In the genomic region with DNA sequence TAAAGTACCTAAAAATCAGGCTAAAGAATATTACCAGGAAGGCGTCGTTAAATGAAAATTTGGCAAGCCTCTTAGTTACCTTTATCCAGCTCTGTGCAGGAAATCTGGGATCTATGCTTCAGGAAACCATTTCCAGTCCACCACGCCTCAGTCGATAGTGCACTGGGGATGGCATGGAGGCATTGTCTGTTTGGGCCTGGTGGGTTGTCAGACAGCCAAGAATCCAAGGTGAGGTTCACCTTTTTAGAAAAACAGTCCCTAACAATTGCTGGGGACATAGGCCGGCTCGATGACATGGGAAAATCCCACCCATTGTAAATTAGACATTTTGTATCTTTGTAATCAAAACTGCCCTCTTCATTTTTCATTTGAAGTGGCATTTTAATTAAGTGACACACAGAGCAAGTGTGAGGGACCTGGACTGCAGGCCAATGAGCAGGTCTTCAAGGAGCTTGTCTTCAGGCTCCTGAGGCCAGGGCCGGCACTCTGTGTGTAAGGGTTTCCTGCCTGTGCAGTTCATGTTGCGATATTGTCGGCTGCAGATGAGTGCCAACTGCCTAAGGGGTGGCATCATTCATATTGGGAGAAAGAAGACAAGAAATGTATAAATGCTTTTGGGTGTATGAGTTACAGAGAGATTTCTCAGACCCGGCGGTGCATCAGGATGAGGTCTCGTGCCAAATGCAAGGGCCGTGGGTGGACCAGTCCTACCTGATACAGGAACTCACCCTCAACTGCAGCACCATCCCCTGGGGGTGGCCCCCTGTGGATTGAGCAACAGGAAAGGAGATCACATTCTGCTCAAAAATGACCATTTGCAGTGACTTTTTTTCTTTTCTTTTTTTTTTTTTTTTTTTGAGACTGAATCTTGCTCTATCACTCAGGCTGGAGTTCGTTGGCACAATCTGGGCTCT, we compare ENCODE assay signal across 23 cellular contexts.
A peak's percentile ranks its signal among the peaks of the same experiment; 100 is the strongest.
DNase-seq lines count a peak whose midpoint lies in the region; ATAC-seq and TF ChIP-seq lines count a peak whose summit lies in the region.
"Had no signal": no experiment of that assay in that cellular context is flagged by ENCODE, and none has a peak within 500 bp of the region (broad histone marks: within the 10 kb centered on the region; RNA-seq: fewer than 3 reads in every experiment).

No MANE protein-coding gene starts in this region.

- TF ChIP-seq POLR2A in upper lobe of left lung (IDR thresholded peaks at IDR 0.05), result no peak

- no peak overlapping the region for H3K18ac ChIP-seq in mesenchymal stem cell (ENCODE audit: low read depth in 1 of 2, low read length in 2 of 2)

- no peak overlapping the region for H3K4ac ChIP-seq in mesenchymal stem cell (ENCODE audit: low read depth in 1 of 2, low read length in 2 of 2)

- no peaks in the 10 kb centered on the region for H3K79me1 ChIP-seq in mesenchymal stem cell (replicated peaks; ENCODE audit: low read length, poor library complexity, severe bottlenecking)

- peak overlapping the region; percentile 55 for H2BK120ac ChIP-seq in mesenchymal stem cell (ENCODE audit: low read depth, low read length)

- no peaks in the 10 kb centered on the region for H3K27me3 Mint-ChIP-seq in chondrocyte (ENCODE audit: low read depth)
- peaks cover 4% of the 10 kb centered on the region for H3K27me3 Mint-ChIP-seq in CD4-positive, alpha-beta T cell
- H3K27me3 Mint-ChIP-seq: CD4-positive, CD25-positive, alpha-beta regulatory T cell had no signal

- H2AFZ ChIP-seq in mesenchymal stem cell (ENCODE audit: low read depth, low read length), result no peak overlapping the region

- peak overlapping the region; percentile 83 for H3K27ac Mint-ChIP-seq in chondrocyte (ENCODE audit: unreplicated experiment)
- H3K27ac Mint-ChIP-seq in CD4-positive, alpha-beta T cell, result no peak overlapping the region
- H3K27ac Mint-ChIP-seq: activated naive CD8-positive, alpha-beta T cell treated with anti-CD3 and anti-CD28 coated beads, Interleukin-2, amount 10 ng/mL, durations not matched to agents 7 days and 5 days; CD4-positive, CD25-positive, alpha-beta regulatory T cell had no signal

- peak overlapping the region in 1 of 2 experiments; percentile 11 for H2BK12ac ChIP-seq in mesenchymal stem cell (ENCODE audit: low read length in 2 of 2)

- no peak overlapping the region for H2BK5ac ChIP-seq in mesenchymal stem cell (ENCODE audit: low read depth, low read length, poor library complexity, severe bottlenecking)

- TF ChIP-seq CTCF in heart right ventricle (IDR thresholded peaks at IDR 0.05) (no peak), chondrocyte (IDR thresholded peaks at IDR 0.05) (no peak), upper lobe of left lung (IDR thresholded peaks at IDR 0.05) (no peak)
- TF ChIP-seq CTCF in CD4-positive, alpha-beta T cell (IDR thresholded peaks at IDR 0.05), result no peak

- H3K9ac ChIP-seq in mesenchymal stem cell (ENCODE audit: low read length), result no peak overlapping the region

- no peak overlapping the region for H4K8ac ChIP-seq in mesenchymal stem cell (ENCODE audit: low read length)

- peaks cover 62% of the 10 kb centered on the region for H3K4me1 Mint-ChIP-seq in chondrocyte (ENCODE audit: low read depth)
- peaks cover 35% of the 10 kb centered on the region for H3K4me1 Mint-ChIP-seq in CD4-positive, alpha-beta T cell (ENCODE audit: low read depth)

- H3K9me3 Mint-ChIP-seq in chondrocyte (ENCODE audit: low read depth), result no peaks in the 10 kb centered on the region
- no peaks in the 10 kb centered on the region for H3K9me3 Mint-ChIP-seq in CD4-positive, alpha-beta T cell
- H3K9me3 Mint-ChIP-seq: activated naive CD8-positive, alpha-beta T cell treated with anti-CD3 and anti-CD28 coated beads, Interleukin-2, amount 10 ng/mL, durations not matched to agents 7 days and 5 days; brain had no signal

- CTCF ChIA-PET in CD4-positive, alpha-beta T cell (lab: Charles Lee), result interaction anchor here (0.9 kb wide), 1 partner anchor 24 kb away, joined by 3 read pairs; no protein-coding TSS in a partner anchor

- H3K23ac ChIP-seq in mesenchymal stem cell (ENCODE audit: low read length in 2 of 2), result no peak overlapping the region

- peaks cover 0 to 4% (median 0%) of the 10 kb centered on the region in 9 donors for H3K36me3 ChIP-seq in heart right ventricle
- H3K36me3 ChIP-seq in mesenchymal stem cell (ENCODE audit: control insufficient read depth in 1 of 2, insufficient read depth in 2 of 2, low read depth in 1 of 2, low read length in 2 of 2), result no peaks in the 10 kb centered on the region
- no peaks in the 10 kb centered on the region for H3K36me3 ChIP-seq in upper lobe of left lung
- H3K36me3 ChIP-seq: ovary, SJCRH30 had no signal

- no peaks in the 10 kb centered on the region for H3K9me3 ChIP-seq in heart right ventricle
- H3K9me3 ChIP-seq in mesenchymal stem cell (ENCODE audit: control insufficient read depth, low read length), result no peaks in the 10 kb centered on the region
- H3K9me3 ChIP-seq in upper lobe of left lung, result no peaks in the 10 kb centered on the region
- no peaks in the 10 kb centered on the region for H3K9me3 ChIP-seq in CD4-positive, alpha-beta T cell (ENCODE audit: control insufficient read depth, low read length)
- H3K9me3 ChIP-seq: ovary, SJCRH30 had no signal

- DNase-seq in heart right ventricle, result no peak
- no peak for DNase-seq in left ventricle myocardium superior
- no peak for DNase-seq in chondrocyte (ENCODE audit: low spot score)
- no peak for DNase-seq in mesenchymal stem cell
- DNase-seq in upper lobe of left lung, result no peak
- DNase-seq in CD4-positive, alpha-beta T cell, result no peak
- DNase-seq in NCI-H2107 treated with DMSO at 0.1 percent for 48 hours (lab: John Stamatoyannopoulos, UW; ENCODE audit: unreplicated experiment), result no peak
- no peak for DNase-seq in GDM1 (lab: John Stamatoyannopoulos, UW)
- DNase-seq: activated naive CD8-positive, alpha-beta T cell treated with anti-CD3 and anti-CD28 coated beads, Interleukin-2, amount 10 ng/mL, durations not matched to agents 7 days and 5 days; activated T-cell treated with anti-CD3 and anti-CD28 coated beads, Interleukin-2, amount 50 U/mL, for 1 hour; CD4-positive, CD25-positive, alpha-beta regulatory T cell; DMS79 treated with DMSO at 0.1 percent for 48 hours; dorsolateral prefrontal cortex; HCEC 1CT; NCI-H1436; NCI-H2171 treated with DMSO at 0.1 percent for 48 hours; NCI-H748 treated with DMSO at 0.1 percent for 48 hours; ovary; SJCRH30; stimulated activated CD4-positive, alpha-beta T cell treated with anti-CD3 and anti-CD28 coated beads, Interleukin-4, amount 100 ng/mL, for 24 hours had no signal

- H2AK5ac ChIP-seq in mesenchymal stem cell (ENCODE audit: low read length, severe bottlenecking), result no peak overlapping the region

- H3K36me3 Mint-ChIP-seq in chondrocyte (ENCODE audit: low read depth), result peaks cover 3% of the 10 kb centered on the region
- no peaks in the 10 kb centered on the region for H3K36me3 Mint-ChIP-seq in CD4-positive, alpha-beta T cell (ENCODE audit: low read depth)
- H3K36me3 Mint-ChIP-seq: activated naive CD8-positive, alpha-beta T cell treated with anti-CD3 and anti-CD28 coated beads, Interleukin-2, amount 10 ng/mL, durations not matched to agents 7 days and 5 days; CD4-positive, CD25-positive, alpha-beta regulatory T cell had no signal

- no peak overlapping the region for H3K14ac ChIP-seq in mesenchymal stem cell (ENCODE audit: low read length in 2 of 2)

- H3K4me1 ChIP-seq in heart right ventricle (peaks cover 16 to 90% (median 62%) of the 10 kb centered on the region in 9 donors), mesenchymal stem cell (ENCODE audit: control insufficient read depth, insufficient read depth, low read depth, low read length) (peaks cover 12% of the 10 kb centered on the region), upper lobe of left lung (peaks cover 37 to 58% (median 46%) of the 10 kb centered on the region in 4 donors)

- peak overlapping the region; percentile 18 for H4K91ac ChIP-seq in mesenchymal stem cell (ENCODE audit: low read length)

- POLR2A ChIA-PET in CD4-positive, alpha-beta T cell (lab: Charles Lee), result no interaction called here

- H3K27ac ChIP-seq in heart right ventricle (peak overlapping the region; percentile 37 to 88 (median 71)), mesenchymal stem cell (ENCODE audit: low read length, poor library complexity, severe bottlenecking) (no peak overlapping the region), upper lobe of left lung (peak overlapping the region; percentile 23 to 67 (median 48))
- H3K27ac ChIP-seq in CD4-positive, alpha-beta T cell (ENCODE audit: low read depth, low read length), result no peak overlapping the region
- H3K27ac ChIP-seq: dorsolateral prefrontal cortex, ovary, SJCRH30 had no signal

- no peak for ATAC-seq in heart right ventricle
- ATAC-seq in left ventricle myocardium superior, result no peak
- ATAC-seq in upper lobe of left lung (ENCODE audit: low FRiP score in 2 of 2), result no peak
- no peak for ATAC-seq in CD4-positive, alpha-beta T cell (ENCODE audit: poor library complexity)
- ATAC-seq: HepG2, left lobe of liver had no signal

- H3K27me3 ChIP-seq in heart right ventricle (no peaks in the 10 kb centered on the region), mesenchymal stem cell (ENCODE audit: control insufficient read depth in 1 of 2, insufficient read depth in 1 of 2, low read length in 2 of 2) (no peaks in the 10 kb centered on the region), upper lobe of left lung (no peaks in the 10 kb centered on the region)
- peaks cover 2% of the 10 kb centered on the region for H3K27me3 ChIP-seq in CD4-positive, alpha-beta T cell (ENCODE audit: control insufficient read depth, insufficient read depth, low read length)
- H3K27me3 ChIP-seq: dorsolateral prefrontal cortex, ovary, SJCRH30 had no signal

- intact Hi-C loops in heart right ventricle (cut with DNase I) (no loop called here), left ventricle myocardium superior (cut with micrococcal nuclease) (no loop called here)
- intact Hi-C loops in CD4-positive, alpha-beta T cell (cut with DNase I, micrococcal nuclease), result no loop called here

- WGBS in heart right ventricle, 2 donors, result 75 to 80% methylated on average over 14 of the region's 14 CpGs
- WGBS in mesenchymal stem cell, result 96% methylated on average over 14 of the region's 14 CpGs
- 70 to 75% methylated on average over 14 of the region's 14 CpGs for WGBS in upper lobe of left lung, 2 donors

- H3K4me2 ChIP-seq in mesenchymal stem cell (ENCODE audit: low read length, poor library complexity, severe bottlenecking), result no peak overlapping the region

- no peak for TF ChIP-seq EP300 in upper lobe of left lung (IDR thresholded peaks at IDR 0.05)

- peak overlapping the region in 2 of 10 donors; percentile 13 to 14 for H3K4me3 ChIP-seq in heart right ventricle
- H3K4me3 ChIP-seq in mesenchymal stem cell (ENCODE audit: insufficient read depth in 1 of 2, low read depth in 1 of 2, low read length in 2 of 2), result no peak overlapping the region
- no peak overlapping the region for H3K4me3 ChIP-seq in upper lobe of left lung
- H3K4me3 ChIP-seq: dorsolateral prefrontal cortex, ovary, SJCRH30 had no signal

- no peak overlapping the region for H3K4me3 Mint-ChIP-seq in chondrocyte (ENCODE audit: unreplicated experiment)
- no peak overlapping the region for H3K4me3 Mint-ChIP-seq in CD4-positive, alpha-beta T cell
- H3K4me3 Mint-ChIP-seq: activated naive CD8-positive, alpha-beta T cell treated with anti-CD3 and anti-CD28 coated beads, Interleukin-2, amount 10 ng/mL, durations not matched to agents 7 days and 5 days had no signal

- H2BK15ac ChIP-seq in mesenchymal stem cell (ENCODE audit: low read depth, poor library complexity, severe bottlenecking), result no peak overlapping the region

Comparison
In these comparisons a context has a peak if more than half of its experiments do, and no peak if none do; other contexts are left out.
1. H3K27ac ChIP-seq: peak in heart right ventricle (10 of 10) and upper lobe of left lung (4 of 4); none in mesenchymal stem cell (single experiment) and CD4-positive, alpha-beta T cell (single experiment).